ENCODE assay signal across 14 cellular contexts in genomic region chr15:51864408-51865056, GRCh38. TPM values are rescaled to one million over a fixed set of nuclear protein-coding genes. Genes with fewer than 3 reads are reported as not detected.
DNase-seq lines count a peak whose midpoint lies in the region; ATAC-seq, FAIRE-seq and TF ChIP-seq lines count a peak whose summit lies in the region.
"Had no signal": no experiment of that assay in that cellular context is flagged by ENCODE, and none has a peak within 500 bp of the region (broad histone marks: within the 10 kb centered on the region; RNA-seq: fewer than 3 reads in every experiment).

No MANE protein-coding gene starts in this region.

- peak overlapping the region; percentile 56 for H3K4me2 ChIP-seq in keratinocyte (ENCODE audit: control insufficient read depth, extremely low read depth, insufficient read depth, low read depth, low read length)
- H3K4me2 ChIP-seq: SK-N-SH had no signal

- DNase-seq in AG10803 (ENCODE audit: low read depth) (peak; percentile 23), HTR-8/SVneo (ENCODE audit: insufficient read length, low spot score) (peak; percentile 25), keratinocyte (ENCODE audit: low read depth, low spot score) (peak; percentile 99), frontal cortex (ENCODE audit: low spot score in 2 of 2) (no peak), natural killer cell (no peak), brain microvascular endothelial cell (no peak)
- no peak for DNase-seq in activated naive CD8-positive, alpha-beta T cell treated with anti-CD3 and anti-CD28 coated beads, Interleukin-2, amount 10 ng/mL, durations not matched to agents 7 days and 5 days
- DNase-seq: activated CD8-positive, alpha-beta memory T cell treated with anti-CD3 and anti-CD28 coated beads, Interleukin-2, amount 50 U/mL, for 48 hours; heart right ventricle; NCI-H446 treated with DMSO at 0.1 percent for 48 hours; SK-N-SH; testis had no signal

- peak overlapping the region; percentile 36 for H3K27ac Mint-ChIP-seq in activated naive CD8-positive, alpha-beta T cell treated with anti-CD3 and anti-CD28 coated beads, Interleukin-2, amount 10 ng/mL, durations not matched to agents 7 days and 5 days
- no peak overlapping the region for H3K27ac Mint-ChIP-seq in natural killer cell

- H3K9ac ChIP-seq in keratinocyte (ENCODE audit: control insufficient read depth, extremely low read depth, insufficient read depth, low read length), result peak overlapping the region; percentile 52
- H3K9ac ChIP-seq: SK-N-SH had no signal

- ATAC-seq in activated naive CD8-positive, alpha-beta T cell treated with anti-CD3 and anti-CD28 coated beads, Interleukin-2, amount 10 ng/mL, durations not matched to agents 7 days and 5 days (ENCODE audit: low read depth), result no peak
- ATAC-seq in natural killer cell (no peak), HG03378 (IDR thresholded peaks at IDR 0.05; ENCODE audit: unreplicated experiment) (no peak)
- ATAC-seq: heart right ventricle had no signal

- TF ChIP-seq CTCF in AG10803 (conservative IDR thresholded peaks at IDR 0.05; ENCODE audit: low read length) (no peak), keratinocyte (optimal IDR thresholded peaks at IDR 0.05 in 1 of 3, IDR thresholded peaks at IDR 0.05 in 1 of 3, conservative IDR thresholded peaks at IDR 0.05 in 1 of 3; ENCODE audit: extremely low read depth in 1 of 3, insufficient read depth in 2 of 3, low read length in 3 of 3) (no peak), natural killer cell (IDR thresholded peaks at IDR 0.05) (no peak), brain microvascular endothelial cell (IDR thresholded peaks at IDR 0.05; ENCODE audit: low read depth, low read length, missing control alignments) (no peak)

- H3K9me3 Mint-ChIP-seq in activated naive CD8-positive, alpha-beta T cell treated with anti-CD3 and anti-CD28 coated beads, Interleukin-2, amount 10 ng/mL, durations not matched to agents 7 days and 5 days, result no peaks in the 10 kb centered on the region
- H3K9me3 Mint-ChIP-seq in natural killer cell, result no peaks in the 10 kb centered on the region

- intact Hi-C loops in natural killer cell (cut with micrococcal nuclease), result no loop called here

- no peaks in the 10 kb centered on the region for H3K9me3 ChIP-seq in keratinocyte (ENCODE audit: control insufficient read depth, low read depth, low read length)
- H3K9me3 ChIP-seq: heart right ventricle, SK-N-SH, testis had no signal

- H3K79me2 ChIP-seq in keratinocyte (ENCODE audit: control insufficient read depth, insufficient read depth, low read length), result peaks cover 84% of the 10 kb centered on the region

- H3K27me3 Mint-ChIP-seq in activated naive CD8-positive, alpha-beta T cell treated with anti-CD3 and anti-CD28 coated beads, Interleukin-2, amount 10 ng/mL, durations not matched to agents 7 days and 5 days, result no peaks in the 10 kb centered on the region
- H3K27me3 Mint-ChIP-seq in natural killer cell (ENCODE audit: low read depth in 2 of 2), result no peaks in the 10 kb centered on the region

- no peak overlapping the region for H2AFZ ChIP-seq in keratinocyte (ENCODE audit: control insufficient read depth, low read length)

- in situ Hi-C loops in brain microvascular endothelial cell (cut with HindIII; ENCODE audit: low pct_ligation_motif_present, low sequenced_read_pairs), result no loop called here

- FAIRE-seq in HTR-8/SVneo (lab: Jason Lieb, UNC) (peak; percentile 9), keratinocyte (lab: Jason Lieb, UNC) (peak; percentile 98), frontal cortex (lab: Jason Lieb, UNC) (no peak)
- FAIRE-seq: colon had no signal

- H3K4me3 ChIP-seq in AG10803 (ENCODE audit: low read length) (no peak overlapping the region), keratinocyte (ENCODE audit: control insufficient read depth in 2 of 3, extremely low read depth in 1 of 3, insufficient read depth in 2 of 3, low read depth in 1 of 3, low read length in 3 of 3) (no peak overlapping the region), brain microvascular endothelial cell (ENCODE audit: low read depth, low read length) (no peak overlapping the region)
- H3K4me3 ChIP-seq: heart right ventricle, testis had no signal

- H3K36me3 Mint-ChIP-seq in activated naive CD8-positive, alpha-beta T cell treated with anti-CD3 and anti-CD28 coated beads, Interleukin-2, amount 10 ng/mL, durations not matched to agents 7 days and 5 days, result peaks cover 48% of the 10 kb centered on the region
- peaks cover 9% of the 10 kb centered on the region for H3K36me3 Mint-ChIP-seq in natural killer cell

- H4K20me1 ChIP-seq in keratinocyte (ENCODE audit: control insufficient read depth, extremely low read depth, insufficient read depth, low read length), result peaks cover 5% of the 10 kb centered on the region

- no peak overlapping the region for H3K4me3 Mint-ChIP-seq in activated naive CD8-positive, alpha-beta T cell treated with anti-CD3 and anti-CD28 coated beads, Interleukin-2, amount 10 ng/mL, durations not matched to agents 7 days and 5 days
- H3K4me3 Mint-ChIP-seq in natural killer cell, result no peak overlapping the region

- no peaks in the 10 kb centered on the region for H3K27me3 ChIP-seq in keratinocyte (ENCODE audit: control insufficient read depth, extremely low read depth, insufficient read depth, low read length)
- H3K27me3 ChIP-seq in brain microvascular endothelial cell (replicated peaks), result no peaks in the 10 kb centered on the region
- H3K27me3 ChIP-seq: heart right ventricle, testis had no signal

- H3K36me3 ChIP-seq in keratinocyte (ENCODE audit: control insufficient read depth in 2 of 2, extremely low read depth in 1 of 2, insufficient read depth in 2 of 2, low read length in 2 of 2), result peaks cover 5 to 36% of the 10 kb centered on the region in 2 experiments
- peaks cover 3% of the 10 kb centered on the region for H3K36me3 ChIP-seq in brain microvascular endothelial cell (replicated peaks)

- H3K27ac ChIP-seq in keratinocyte (ENCODE audit: control insufficient read depth, insufficient read depth, low read length) (peak overlapping the region; percentile 74), brain microvascular endothelial cell (no peak overlapping the region)
- H3K27ac ChIP-seq: heart right ventricle, testis had no signal

- dilution Hi-C loops in keratinocyte (cut with MboI; ENCODE audit: extremely low pct_ligation_motif_present, low sequenced_read_pairs), result no loop called here

- POLR2A ChIA-PET in activated naive CD8-positive, alpha-beta T cell treated with anti-CD3 and anti-CD28 coated beads, Interleukin-2, amount 10 ng/mL, durations not matched to agents 7 days and 5 days (lab: Charles Lee), result interaction anchor here (0.6 kb wide), 1 partner anchor 22 kb away, joined by 3 read pairs; no protein-coding TSS in a partner anchor

- peaks cover 2% of the 10 kb centered on the region for H3K9me1 ChIP-seq in keratinocyte (ENCODE audit: control insufficient read depth, extremely low read depth, insufficient read depth, low read length)

- peaks cover 34% of the 10 kb centered on the region for H3K4me1 Mint-ChIP-seq in activated naive CD8-positive, alpha-beta T cell treated with anti-CD3 and anti-CD28 coated beads, Interleukin-2, amount 10 ng/mL, durations not matched to agents 7 days and 5 days
- peaks cover 40 to 49% of the 10 kb centered on the region in 2 donors for H3K4me1 Mint-ChIP-seq in natural killer cell

- H3K4me1 ChIP-seq in keratinocyte (ENCODE audit: control insufficient read depth, extremely low read depth, insufficient read depth, low read length), result peaks cover 83% of the 10 kb centered on the region
- H3K4me1 ChIP-seq: testis had no signal

RNA-seq across cellular contexts. Expression of gene TMOD3, which starts 35.1 kb away (rescaled TPM):
- 10 to 100 TPM; 68.0 to 70.3 TPM for total RNA-seq in activated naive CD8-positive, alpha-beta T cell treated with anti-CD3 and anti-CD28 coated beads, Interleukin-2, amount 10 ng/mL, durations not matched to agents 7 days and 5 days
- 48.4 to 100 TPM (median 50.2 TPM) in 3 replicates for polyA plus RNA-seq in keratinocyte
- polyA plus RNA-seq in keratinocyte (2011; ENCODE audit: low read depth), result 249 TPM
- polyA plus RNA-seq in keratinocyte (2011; cell fraction: cytosol; rRNA removed), result 50.3 and 97.3 TPM in 2 replicates
- 66.1 and 71.0 TPM in 2 replicates for polyA plus RNA-seq in keratinocyte (2011; cell fraction: nucleus; rRNA removed)
- polyA plus RNA-seq in keratinocyte (2012; ENCODE audit: low replicate concordance), result 59.4 and 66.5 TPM in 2 replicates
- 20.2 to 107 TPM (median 32.1 TPM) in 3 replicates for polyA minus RNA-seq in keratinocyte
- polyA minus RNA-seq in keratinocyte (2011; cell fraction: cytosol; rRNA and poly(A)+ RNA removed), result 36.8 TPM
- 46.0 and 118 TPM in 2 replicates for polyA minus RNA-seq in keratinocyte (2011; cell fraction: nucleus; rRNA and poly(A)+ RNA removed)
- total RNA-seq in frontal cortex (76.2 TPM), natural killer cell (10 to 100 TPM; 56.5 to 72.3 (median 69.4) TPM)

Comparison
In these comparisons a context has a peak if more than half of its experiments do, and no peak if none do; other contexts are left out.
1. DNase-seq: peak in AG10803 (single experiment), HTR-8/SVneo (single experiment) and keratinocyte (single experiment); none in activated naive CD8-positive, alpha-beta T cell treated with anti-CD3 and anti-CD28 coated beads, Interleukin-2, amount 10 ng/mL, durations not matched to agents 7 days and 5 days (single experiment), frontal cortex (0 of 2), natural killer cell (single experiment) and brain microvascular endothelial cell (single experiment).